Comparison of ENCODE assay signal across 1 cellular context in the genomic region with DNA sequence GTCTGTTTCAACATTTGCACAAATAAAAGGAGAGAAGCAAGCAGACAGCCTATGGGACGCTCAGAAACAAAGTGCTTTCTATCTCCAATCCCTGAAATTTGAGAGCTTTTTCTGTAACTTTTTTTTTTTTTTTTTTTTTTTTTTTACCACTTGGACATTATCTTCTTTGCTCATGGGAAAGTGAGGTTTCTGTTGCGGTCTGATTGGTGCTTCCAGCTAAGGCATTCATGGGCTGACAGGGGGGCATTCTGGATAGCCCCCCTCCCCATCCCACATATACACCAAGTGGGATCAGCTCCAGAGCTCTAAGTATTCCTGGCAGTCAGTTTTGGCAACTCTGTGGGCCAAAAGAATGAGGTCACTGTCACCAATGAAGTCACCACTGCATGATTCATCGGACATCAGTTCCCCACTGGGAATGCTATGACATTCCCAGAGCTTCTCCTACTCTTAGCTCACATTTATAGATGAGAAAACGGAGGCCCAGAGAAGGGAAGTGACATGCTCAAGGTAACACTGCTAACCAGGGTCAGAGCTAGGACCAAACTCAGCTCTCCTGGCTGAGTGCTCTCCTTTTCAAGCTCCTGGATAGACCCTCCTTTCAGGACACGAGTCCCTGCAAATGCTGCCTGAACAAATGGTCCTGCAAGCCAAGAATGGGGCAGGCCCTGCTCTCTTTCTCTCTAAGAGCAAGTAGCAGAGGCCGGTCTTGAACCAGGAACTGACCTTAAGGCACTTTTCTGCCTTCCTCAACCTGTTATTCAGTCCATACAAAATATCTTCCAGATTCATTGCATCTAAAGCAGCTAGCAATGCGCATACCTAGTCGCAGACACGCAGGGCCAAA.
TF ChIP-seq lines count a peak whose summit lies in the region.

No MANE protein-coding gene starts in this region.

TF ChIP-seq in endothelial cell of umbilical vein, 7 proteins besides CTCF, POLR2A, EP300 and RAD21:
- TF ChIP-seq JUN (IDR thresholded peaks at IDR 0.05; ENCODE audit: borderline replicate concordance, insufficient read depth, insufficient read length, low read depth) (peak; percentile 66), MYC (IDR thresholded peaks at IDR 0.05; ENCODE audit: low read depth, low read length) (no peak), FOS (IDR thresholded peaks at IDR 0.05; ENCODE audit: borderline replicate concordance, insufficient read depth, low read length) (no peak)
- TF ChIP-seq, protein P1, sequence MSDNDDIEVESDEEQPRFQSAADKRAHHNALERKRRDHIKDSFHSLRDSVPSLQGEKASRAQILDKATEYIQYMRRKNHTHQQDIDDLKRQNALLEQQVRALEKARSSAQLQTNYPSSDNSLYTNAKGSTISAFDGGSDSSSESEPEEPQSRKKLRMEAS (IDR thresholded peaks at IDR 0.05; ENCODE audit: insufficient read depth, insufficient read length) = no peak
